In the genomic region with DNA sequence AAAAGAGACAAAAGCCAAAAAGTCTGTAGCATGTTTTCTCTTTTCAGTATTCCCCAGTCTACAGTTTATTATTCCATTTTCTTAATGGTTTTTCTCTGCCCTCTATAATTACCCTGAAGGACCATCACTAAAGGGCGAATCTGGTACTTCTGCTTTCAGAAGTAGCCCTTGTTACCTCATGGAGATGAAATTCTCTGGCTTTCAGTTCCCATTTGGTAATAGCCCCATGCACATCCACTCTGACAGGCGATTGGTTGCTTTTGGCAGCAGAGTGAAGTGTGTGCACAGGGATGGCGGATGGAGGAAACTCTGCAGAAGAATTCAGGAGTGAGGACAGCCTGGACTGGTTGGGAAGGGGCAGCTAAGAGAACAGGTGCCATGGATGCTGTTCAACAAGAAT, we compare ENCODE assay signal across 9 cellular contexts.
DNase-seq lines count a peak whose midpoint lies in the region; ATAC-seq and TF ChIP-seq lines count a peak whose summit lies in the region.
"Had no signal": no experiment of that assay in that cellular context is flagged by ENCODE, and none has a peak within 500 bp of the region (broad histone marks: within the 10 kb centered on the region; RNA-seq: fewer than 3 reads in every experiment).

No MANE protein-coding gene starts in this region.

- peaks cover 3% of the 10 kb centered on the region for H3K4me1 Mint-ChIP-seq in stimulated activated effector memory CD8-positive, alpha-beta T cell treated with anti-CD3 and anti-CD28 coated beads, Interleukin-12 subunit alpha, Interleukin-12 subunit beta, amount 100 ng/mL, for 72 hours

- H3K4me2 ChIP-seq in PC-3 (ENCODE audit: low read length), result no peak overlapping the region

- peaks cover 5% of the 10 kb centered on the region for H3K27me3 ChIP-seq in left ventricle myocardium inferior (ENCODE audit: low read depth)
- no peaks in the 10 kb centered on the region for H3K27me3 ChIP-seq in PC-3 (ENCODE audit: low read length)
- no peaks in the 10 kb centered on the region for H3K27me3 ChIP-seq in upper lobe of left lung

- H3K9ac ChIP-seq in PC-3 (ENCODE audit: low read length), result no peak overlapping the region

- ATAC-seq in left cardiac atrium (peak; percentile 47 to 65), HG03045 (IDR thresholded peaks at IDR 0.05; ENCODE audit: unreplicated experiment) (peak; percentile 96), PC-3 (no peak), upper lobe of left lung (ENCODE audit: low FRiP score in 2 of 2) (peak; percentile 69 to 91)
- ATAC-seq in stimulated activated effector memory CD8-positive, alpha-beta T cell treated with anti-CD3 and anti-CD28 coated beads, Interleukin-12 subunit alpha, Interleukin-12 subunit beta, amount 100 ng/mL, for 72 hours, result no peak

- intact Hi-C loops in left cardiac atrium (cut with DNase I), result no loop called here
- intact Hi-C loops in left ventricle myocardium inferior (cut with micrococcal nuclease), result no loop called here
- intact Hi-C loops in PC-3 (cut with micrococcal nuclease), result no loop called here

- no peak for DNase-seq in left cardiac atrium
- no peak for DNase-seq in left ventricle myocardium inferior
- no peak for DNase-seq in PC-3
- peak in 1 of 2 donors; percentile 68 for DNase-seq in upper lobe of left lung
- no peak for DNase-seq in effector CD4-positive, alpha-beta T cell
- no peak for DNase-seq in activated CD4-positive, alpha-beta T cell treated with anti-CD3 and anti-CD28 coated beads for 48 hours
- no peak for DNase-seq in stimulated activated effector memory CD8-positive, alpha-beta T cell treated with anti-CD3 and anti-CD28 coated beads, Interleukin-12 subunit alpha, Interleukin-12 subunit beta, amount 100 ng/mL, for 72 hours (ENCODE audit: low spot score in 2 of 2)
- DNase-seq: stimulated activated naive CD4-positive, alpha-beta T cell had no signal

- no peak for TF ChIP-seq EP300 in upper lobe of left lung (IDR thresholded peaks at IDR 0.05)

- H3K9me3 Mint-ChIP-seq in stimulated activated effector memory CD8-positive, alpha-beta T cell treated with anti-CD3 and anti-CD28 coated beads, Interleukin-12 subunit alpha, Interleukin-12 subunit beta, amount 100 ng/mL, for 72 hours, result no peaks in the 10 kb centered on the region

- BruUV-seq in PC-3 (replicated peaks; lab: Mats Ljungman, UMichigan), result no TSS peak

- CTCF ChIA-PET in PC-3 (lab: Charles Lee), result no interaction called here

- POLR2A ChIA-PET in PC-3 (lab: Charles Lee; ENCODE audit: unreplicated experiment), result no interaction called here

- H3K4me1 ChIP-seq in left ventricle myocardium inferior (no peaks in the 10 kb centered on the region), PC-3 (ENCODE audit: insufficient read depth, low read length) (peaks cover 17% of the 10 kb centered on the region), upper lobe of left lung (no peaks in the 10 kb centered on the region)

- H3K9me2 ChIP-seq in PC-3 (replicated peaks; ENCODE audit: low read length), result no peaks in the 10 kb centered on the region

- H3K4me3 ChIP-seq in left ventricle myocardium inferior, result no peak overlapping the region
- H3K4me3 ChIP-seq in PC-3 (ENCODE audit: low read length), result no peak overlapping the region
- H3K4me3 ChIP-seq in upper lobe of left lung, result no peak overlapping the region

- no peak overlapping the region for H3K27ac ChIP-seq in left ventricle myocardium inferior (replicated peaks)
- H3K27ac ChIP-seq in PC-3 (ENCODE audit: low read length), result peak overlapping the region; percentile 55
- H3K27ac ChIP-seq in upper lobe of left lung, result peak overlapping the region in 1 of 4 donors; percentile 60

- TF ChIP-seq POLR2A in upper lobe of left lung (IDR thresholded peaks at IDR 0.05), result no peak

- H2AFZ ChIP-seq in PC-3 (ENCODE audit: low read length), result no peak overlapping the region

- H3F3A ChIP-seq in PC-3 (ENCODE audit: low read length, unreplicated experiment), result no peaks in the 10 kb centered on the region

- H3K27ac Mint-ChIP-seq in stimulated activated effector memory CD8-positive, alpha-beta T cell treated with anti-CD3 and anti-CD28 coated beads, Interleukin-12 subunit alpha, Interleukin-12 subunit beta, amount 100 ng/mL, for 72 hours, result no peak overlapping the region

- H3K36me3 Mint-ChIP-seq in stimulated activated effector memory CD8-positive, alpha-beta T cell treated with anti-CD3 and anti-CD28 coated beads, Interleukin-12 subunit alpha, Interleukin-12 subunit beta, amount 100 ng/mL, for 72 hours, result no peaks in the 10 kb centered on the region

- no peaks in the 10 kb centered on the region for H4K20me1 ChIP-seq in PC-3 (ENCODE audit: low read length)

- WGBS in upper lobe of left lung, 2 donors, result 40 to 53% methylated on average over 3 of the region's 3 CpGs

- H3K9me3 ChIP-seq in left ventricle myocardium inferior (replicated peaks) (no peaks in the 10 kb centered on the region), PC-3 (ENCODE audit: low read length) (no peaks in the 10 kb centered on the region), upper lobe of left lung (no peaks in the 10 kb centered on the region)

- TF ChIP-seq CTCF in left ventricle myocardium inferior (IDR thresholded peaks at IDR 0.05; ENCODE audit: borderline replicate concordance) (no peak), PC-3 (conservative IDR thresholded peaks at IDR 0.05; ENCODE audit: low read depth, low read length) (no peak), upper lobe of left lung (IDR thresholded peaks at IDR 0.05) (no peak)

- no peaks in the 10 kb centered on the region for H3K79me2 ChIP-seq in PC-3 (ENCODE audit: low read length)

- H3K4me3 Mint-ChIP-seq in stimulated activated effector memory CD8-positive, alpha-beta T cell treated with anti-CD3 and anti-CD28 coated beads, Interleukin-12 subunit alpha, Interleukin-12 subunit beta, amount 100 ng/mL, for 72 hours, result no peak overlapping the region

- H3K36me3 ChIP-seq in left ventricle myocardium inferior (no peaks in the 10 kb centered on the region), PC-3 (ENCODE audit: low read depth, low read length) (no peaks in the 10 kb centered on the region), upper lobe of left lung (no peaks in the 10 kb centered on the region)

Comparison
In these comparisons a context has a peak if more than half of its experiments do, and no peak if none do; other contexts are left out.
1. ATAC-seq: peak in left cardiac atrium (2 of 2), HG03045 (single experiment) and upper lobe of left lung (2 of 2); none in PC-3 (single experiment) and stimulated activated effector memory CD8-positive, alpha-beta T cell treated with anti-CD3 and anti-CD28 coated beads, Interleukin-12 subunit alpha, Interleukin-12 subunit beta, amount 100 ng/mL, for 72 hours (single experiment).